ENCODE assay signal across 10 cellular contexts in genomic region chr1:74811421-74812179, GRCh38.
DNase-seq lines count a peak whose midpoint lies in the region; ATAC-seq and TF ChIP-seq lines count a peak whose summit lies in the region.
"Had no signal": no experiment of that assay in that cellular context is flagged by ENCODE, and none has a peak within 500 bp of the region (broad histone marks: within the 10 kb centered on the region; RNA-seq: fewer than 3 reads in every experiment).

No MANE protein-coding gene starts in this region.

- no peaks in the 10 kb centered on the region for H3K27me3 ChIP-seq in SU-DHL-6 (ENCODE audit: low read length)
- no peaks in the 10 kb centered on the region for H3K27me3 ChIP-seq in trophoblast cell (ENCODE audit: insufficient read depth, low read length)

- H2BK5ac ChIP-seq in trophoblast cell (ENCODE audit: low read depth, low read length, poor library complexity): no peak overlapping the region

- no peaks in the 10 kb centered on the region for H3K79me2 ChIP-seq in SU-DHL-6 (ENCODE audit: insufficient read depth, low read length)
- no peaks in the 10 kb centered on the region for H3K79me2 ChIP-seq in OCI-LY7 (ENCODE audit: insufficient read depth, low read depth, low read length)
- no peaks in the 10 kb centered on the region for H3K79me2 ChIP-seq in trophoblast cell (ENCODE audit: control insufficient read depth, insufficient read depth, low read length, poor library complexity)

- H3K27ac ChIP-seq in SU-DHL-6 (ENCODE audit: low read depth, low read length) (no peak overlapping the region), OCI-LY7 (ENCODE audit: low read depth, low read length, poor library complexity, severe bottlenecking) (no peak overlapping the region), trophoblast cell (ENCODE audit: low read depth, low read length) (no peak overlapping the region)

- H3K4ac ChIP-seq in trophoblast cell (ENCODE audit: low read depth, low read length): no peak overlapping the region

- TF ChIP-seq CTCF in SU-DHL-6 (IDR thresholded peaks at IDR 0.05; ENCODE audit: insufficient read depth, low read length, poor library complexity, severe bottlenecking) (no peak), OCI-LY7 (conservative IDR thresholded peaks at IDR 0.05; ENCODE audit: low read length) (no peak)

- no CpG with 5 or more reads among the region's 9 CpGs for WGBS in trophoblast cell (ENCODE audit: extremely low coverage, insufficient coverage, insufficient read length)

- H3K36me3 ChIP-seq in SU-DHL-6 (ENCODE audit: low read length) (no peaks in the 10 kb centered on the region), OCI-LY7 (ENCODE audit: insufficient read depth, low read length) (no peaks in the 10 kb centered on the region), trophoblast cell (ENCODE audit: control insufficient read depth in 1 of 2, insufficient read depth in 2 of 2, low read length in 2 of 2) (no peaks in the 10 kb centered on the region)

- POLR2A ChIA-PET in OCI-LY7 (lab: Charles Lee): no interaction called here

- no peak overlapping the region for H4K12ac ChIP-seq in trophoblast cell (ENCODE audit: low read depth, low read length)

- CTCF ChIA-PET in OCI-LY7 (lab: Charles Lee; ENCODE audit: unreplicated experiment): no interaction called here

- H3K18ac ChIP-seq in trophoblast cell (ENCODE audit: low read length): no peak overlapping the region

- peak overlapping the region; percentile 17 for H2AFZ ChIP-seq in SU-DHL-6 (ENCODE audit: low read depth, low read length, severe bottlenecking)
- no peak overlapping the region for H2AFZ ChIP-seq in OCI-LY7 (ENCODE audit: low read length)
- H2AFZ ChIP-seq in trophoblast cell (ENCODE audit: insufficient read depth, low read length, poor library complexity): no peak overlapping the region

- no peaks in the 10 kb centered on the region for H3K4me1 ChIP-seq in OCI-LY7 (ENCODE audit: insufficient read depth, low read length, poor library complexity, severe bottlenecking)
- peaks cover 0 to 2% of the 10 kb centered on the region in 2 experiments for H3K4me1 ChIP-seq in trophoblast cell (ENCODE audit: control insufficient read depth in 1 of 2, insufficient read depth in 2 of 2, low read length in 2 of 2)

- H3K23ac ChIP-seq in trophoblast cell (ENCODE audit: low read length): no peak overlapping the region

- H3K79me1 ChIP-seq in trophoblast cell (ENCODE audit: low read length): no peaks in the 10 kb centered on the region

- ATAC-seq in GM18519 (IDR thresholded peaks at IDR 0.05; ENCODE audit: low FRiP score, unreplicated experiment) (peak; percentile 66), GM21576 (IDR thresholded peaks at IDR 0.05; ENCODE audit: unreplicated experiment) (peak; percentile 65), HG03469 (IDR thresholded peaks at IDR 0.05; ENCODE audit: unreplicated experiment) (peak; percentile 55)

- H3K9me2 ChIP-seq in SU-DHL-6 (replicated peaks; ENCODE audit: insufficient read depth, low read length): no peaks in the 10 kb centered on the region
- no peaks in the 10 kb centered on the region for H3K9me2 ChIP-seq in OCI-LY7 (ENCODE audit: insufficient read depth, low read length)

- intact Hi-C loops in OCI-LY7 (cut with micrococcal nuclease; ENCODE audit: unreplicated experiment): no loop called here

- no peaks in the 10 kb centered on the region for H3F3A ChIP-seq in SU-DHL-6 (ENCODE audit: insufficient read depth)

- H2BK12ac ChIP-seq in trophoblast cell (ENCODE audit: low read length): no peak overlapping the region

- H4K20me1 ChIP-seq in SU-DHL-6 (ENCODE audit: low read depth, low read length) (no peaks in the 10 kb centered on the region), OCI-LY7 (ENCODE audit: insufficient read depth, low read length) (no peaks in the 10 kb centered on the region)

- H3K4me3 ChIP-seq in SU-DHL-6 (ENCODE audit: insufficient read depth, low read length, poor library complexity, severe bottlenecking): no peak overlapping the region
- H3K4me3 ChIP-seq in OCI-LY7 (ENCODE audit: low read depth, low read length, poor library complexity, severe bottlenecking): no peak overlapping the region
- no peak overlapping the region for H3K4me3 ChIP-seq in trophoblast cell (ENCODE audit: low read depth, low read length)

- DNase-seq in OCI-LY7 (ENCODE audit: low spot score) (no peak), GM03348 (ENCODE audit: low spot score) (no peak), trophoblast cell (no peak), anterior cingulate cortex (lab: John Stamatoyannopoulos, UW) (no peak)
- DNase-seq: NCI-H1930; stimulated activated CD4-positive, alpha-beta T cell treated with anti-CD3 and anti-CD28 coated beads, Interleukin-4, amount 100 ng/mL, for 4 hours had no signal

- no peak overlapping the region for H3K14ac ChIP-seq in trophoblast cell (ENCODE audit: low read length)

- H3K9me3 ChIP-seq in SU-DHL-6 (ENCODE audit: insufficient read depth, low read length): no peaks in the 10 kb centered on the region
- no peaks in the 10 kb centered on the region for H3K9me3 ChIP-seq in OCI-LY7 (ENCODE audit: low read length)
- H3K9me3 ChIP-seq in trophoblast cell (ENCODE audit: insufficient read depth, low read depth, low read length): no peaks in the 10 kb centered on the region

- no peak overlapping the region for H4K91ac ChIP-seq in trophoblast cell (ENCODE audit: low read depth, low read length)

- no peak overlapping the region for H4K8ac ChIP-seq in trophoblast cell (ENCODE audit: low read depth, low read length)

- H3K4me2 ChIP-seq in SU-DHL-6 (ENCODE audit: low read depth, low read length, poor library complexity, severe bottlenecking) (no peak overlapping the region), OCI-LY7 (ENCODE audit: low read length) (no peak overlapping the region), trophoblast cell (ENCODE audit: low read length) (no peak overlapping the region)

- no peak overlapping the region for H2BK120ac ChIP-seq in trophoblast cell (ENCODE audit: insufficient read depth, low read length, poor library complexity)

- no peak overlapping the region for H2AK5ac ChIP-seq in trophoblast cell (ENCODE audit: low read length)

- no TSS peak for BruUV-seq in OCI-LY7 (replicated peaks; lab: Mats Ljungman, UMichigan)

- H3K9ac ChIP-seq in SU-DHL-6 (ENCODE audit: low read length): no peak overlapping the region
- no peak overlapping the region for H3K9ac ChIP-seq in trophoblast cell (ENCODE audit: low read length)
